ENCODE assay signal across 15 cellular contexts in the genomic region with DNA sequence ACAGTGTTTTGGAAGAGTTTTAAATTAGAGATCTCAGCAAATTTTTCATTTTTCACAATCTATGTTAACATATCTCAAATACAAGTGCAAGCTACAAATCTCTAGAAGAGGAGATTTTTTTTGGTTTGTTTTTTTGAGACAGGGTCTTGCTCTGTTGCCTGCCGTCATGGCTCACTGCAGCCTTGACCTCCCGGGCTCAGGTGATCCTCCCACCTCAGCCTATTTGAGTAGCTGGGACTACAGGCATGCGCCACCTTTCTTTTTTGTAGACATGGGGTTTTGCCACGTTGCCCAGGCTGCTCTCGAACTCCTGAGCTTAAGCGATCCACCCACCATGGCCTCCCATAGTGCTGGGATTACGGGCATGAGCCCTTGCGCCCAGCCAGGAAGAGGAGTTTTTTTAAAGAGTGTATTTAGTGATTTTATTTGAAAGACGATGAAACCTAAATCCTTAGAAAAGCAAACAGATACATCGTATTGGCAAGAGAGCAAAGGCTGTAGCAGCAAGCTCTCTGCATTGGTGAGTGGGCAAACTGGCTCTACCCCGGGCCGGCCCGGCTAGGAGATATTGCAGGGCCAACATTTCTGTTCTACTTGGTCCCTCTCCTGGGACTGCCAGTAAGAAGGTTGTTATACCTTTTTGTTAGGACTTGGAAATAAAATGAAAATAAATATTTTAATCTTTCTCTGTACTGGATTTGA. TPM values are rescaled to one million over a fixed set of nuclear protein-coding genes. Genes with fewer than 3 reads are reported as not detected.
DNase-seq lines count a peak whose midpoint lies in the region; ATAC-seq and TF ChIP-seq lines count a peak whose summit lies in the region.
"Had no signal": no experiment of that assay in that cellular context is flagged by ENCODE, and none has a peak within 500 bp of the region (broad histone marks: within the 10 kb centered on the region; RNA-seq: fewer than 3 reads in every experiment).

No MANE protein-coding gene starts in this region.

- POLR2A ChIA-PET in WTC11 (lab: Charles Lee) = interaction anchor here (0.8 kb wide), 1 partner anchor 9 kb away, joined by 3 read pairs; no protein-coding TSS in a partner anchor

- H3K27ac ChIP-seq in cardiac muscle cell (peak overlapping the region; percentile 7), neuronal stem cell (replicated peaks; ENCODE audit: low read length) (no peak overlapping the region)
- H3K27ac ChIP-seq: BLaER1 treated with 17β-estradiol and CSF1 and Interleukin-3, amounts not matched to agents 10 nM and 100 nM had no signal

- H3K9me3 Mint-ChIP-seq in WTC11 (no peaks in the 10 kb centered on the region), endothelial cell (ENCODE audit: unreplicated experiment) (no peaks in the 10 kb centered on the region)
- H3K9me3 Mint-ChIP-seq: CD8-positive, alpha-beta T cell; H9 had no signal

- no peak overlapping the region for H3K4ac ChIP-seq in neuronal stem cell (ENCODE audit: low read length)

- ATAC-seq in left cardiac atrium = no peak
- no peak for ATAC-seq in WTC11
- ATAC-seq: CD8-positive, alpha-beta T cell; HepG2 had no signal

- H3K14ac ChIP-seq in neuronal stem cell (ENCODE audit: low read length) = no peak overlapping the region

- H3K27me3 Mint-ChIP-seq in WTC11 (ENCODE audit: low read depth) = no peaks in the 10 kb centered on the region
- no peaks in the 10 kb centered on the region for H3K27me3 Mint-ChIP-seq in endothelial cell (ENCODE audit: unreplicated experiment)
- H3K27me3 Mint-ChIP-seq: B cell had no signal

- no peak overlapping the region for H2AK5ac ChIP-seq in neuronal stem cell (ENCODE audit: low read depth, low read length)

- no peak overlapping the region for H4K8ac ChIP-seq in neuronal stem cell (ENCODE audit: low read depth, low read length)

- H3K23ac ChIP-seq in neuronal stem cell (ENCODE audit: low read depth, low read length, poor library complexity) = no peak overlapping the region

- H3K36me3 ChIP-seq in cardiac muscle cell = peaks cover 71% of the 10 kb centered on the region
- peaks cover 0 to 13% of the 10 kb centered on the region in 2 donors for H3K36me3 ChIP-seq in neuronal stem cell (replicated peaks in 1 of 2; ENCODE audit: control insufficient read depth in 2 of 2, insufficient read depth in 2 of 2, low read length in 2 of 2)

- no peak overlapping the region for H3K18ac ChIP-seq in neuronal stem cell (ENCODE audit: low read length)

- no peak overlapping the region for H2BK120ac ChIP-seq in neuronal stem cell (ENCODE audit: low read depth, low read length)

- TF ChIP-seq CTCF in cardiac muscle cell (IDR thresholded peaks at IDR 0.05; ENCODE audit: low read depth, low read length) = no peak
- TF ChIP-seq CTCF in WTC11 (IDR thresholded peaks at IDR 0.05) = no peak
- TF ChIP-seq CTCF in endothelial cell (IDR thresholded peaks at IDR 0.05; ENCODE audit: unreplicated experiment) = no peak

- no peak overlapping the region for H3K4me3 Mint-ChIP-seq in WTC11
- no peak overlapping the region for H3K4me3 Mint-ChIP-seq in endothelial cell (ENCODE audit: unreplicated experiment)
- H3K4me3 Mint-ChIP-seq: B cell; CD8-positive, alpha-beta T cell; H9 had no signal

- H3K27me3 ChIP-seq in cardiac muscle cell (no peaks in the 10 kb centered on the region), neuronal stem cell (ENCODE audit: control insufficient read depth in 3 of 3, insufficient read depth in 3 of 3, low read depth in 1 of 3, low read length in 3 of 3) (no peaks in the 10 kb centered on the region)
- H3K27me3 ChIP-seq: BLaER1 treated with 17β-estradiol and CSF1 and Interleukin-3, amounts not matched to agents 10 nM and 100 nM had no signal

- H3K9ac ChIP-seq in neuronal stem cell (ENCODE audit: low read depth, low read length, poor library complexity) = peak overlapping the region; percentile 12

- no peak overlapping the region for H3K4me2 ChIP-seq in neuronal stem cell (ENCODE audit: insufficient read depth, low read length, poor library complexity, severe bottlenecking)
- H3K4me2 ChIP-seq: BLaER1 treated with 17β-estradiol and CSF1 and Interleukin-3, amounts not matched to agents 10 nM and 100 nM had no signal

- WGBS in neuronal stem cell (ENCODE audit: extremely low coverage in 2 of 2, insufficient read length in 2 of 2, insufficient replicate concordance in 1 of 2), 2 donors = no CpG with 5 or more reads among the region's 13 CpGs

- H2AFZ ChIP-seq in neuronal stem cell (ENCODE audit: low read length) = no peak overlapping the region

- no peak overlapping the region for H2BK12ac ChIP-seq in neuronal stem cell (ENCODE audit: low read length)

- DNase-seq in cardiac muscle cell (ENCODE audit: low read depth in 1 of 2, low spot score in 1 of 2) (no peak), left cardiac atrium (no peak), WTC11 (ENCODE audit: low spot score) (no peak), neuronal stem cell (ENCODE audit: low spot score) (no peak), endothelial cell (ENCODE audit: low spot score) (no peak), ureter (ENCODE audit: low spot score) (no peak), NCI-H1105 treated with DMSO at 0.1 percent for 48 hours (lab: John Stamatoyannopoulos, UW) (no peak)
- DNase-seq: Calu3; CD8-positive, alpha-beta T cell; DMS79 treated with DMSO at 0.1 percent for 48 hours; GF-D8; H9 had no signal

- H4K91ac ChIP-seq in neuronal stem cell (ENCODE audit: low read depth, low read length, poor library complexity) = no peak overlapping the region

- intact Hi-C loops in left cardiac atrium (cut with DNase I) = no loop called here

- H3K9me3 ChIP-seq in cardiac muscle cell (ENCODE audit: low read depth) (no peaks in the 10 kb centered on the region), neuronal stem cell (replicated peaks in 1 of 2; ENCODE audit: control insufficient read depth in 2 of 2, insufficient read depth in 1 of 2, low read depth in 1 of 2, low read length in 2 of 2) (no peaks in the 10 kb centered on the region)
- H3K9me3 ChIP-seq: BLaER1 treated with 17β-estradiol and CSF1 and Interleukin-3, amounts not matched to agents 10 nM and 100 nM had no signal

- H3K36me3 Mint-ChIP-seq in WTC11 (no peaks in the 10 kb centered on the region), endothelial cell (ENCODE audit: low read depth, unreplicated experiment) (no peaks in the 10 kb centered on the region)

- H3K4me1 ChIP-seq in cardiac muscle cell (ENCODE audit: low read depth) (no peaks in the 10 kb centered on the region), neuronal stem cell (ENCODE audit: control insufficient read depth in 2 of 2, insufficient read depth in 1 of 2, low read depth in 1 of 2, low read length in 2 of 2) (no peaks in the 10 kb centered on the region)

- peaks cover 26% of the 10 kb centered on the region for H3K4me1 Mint-ChIP-seq in WTC11
- H3K4me1 Mint-ChIP-seq in endothelial cell (ENCODE audit: unreplicated experiment) = no peaks in the 10 kb centered on the region
- H3K4me1 Mint-ChIP-seq: B cell had no signal

- CTCF ChIA-PET in WTC11 (lab: Charles Lee) = interaction anchor here (0.8 kb wide), 1 partner anchor 189 kb away, joined by 3 read pairs; no protein-coding TSS in a partner anchor

- H3K4me3 ChIP-seq in cardiac muscle cell = no peak overlapping the region
- no peak overlapping the region for H3K4me3 ChIP-seq in neuronal stem cell (ENCODE audit: low read length in 2 of 2)
- H3K4me3 ChIP-seq: BLaER1 treated with 17β-estradiol and CSF1 and Interleukin-3, amounts not matched to agents 10 nM and 100 nM had no signal

- no peaks in the 10 kb centered on the region for H3K79me1 ChIP-seq in neuronal stem cell (ENCODE audit: low read depth, low read length)

- no peak overlapping the region for H2BK15ac ChIP-seq in neuronal stem cell (ENCODE audit: low read length)

- H3K27ac Mint-ChIP-seq in WTC11 (peak overlapping the region; percentile 76), endothelial cell (ENCODE audit: unreplicated experiment) (no peak overlapping the region)
- H3K27ac Mint-ChIP-seq: B cell; CD8-positive, alpha-beta T cell had no signal

- no peak overlapping the region for H2BK5ac ChIP-seq in neuronal stem cell (ENCODE audit: low read length)

TF ChIP-seq in WTC11, 78 proteins besides CTCF, POLR2A, EP300 and RAD21:
- TF ChIP-seq, protein P1, sequence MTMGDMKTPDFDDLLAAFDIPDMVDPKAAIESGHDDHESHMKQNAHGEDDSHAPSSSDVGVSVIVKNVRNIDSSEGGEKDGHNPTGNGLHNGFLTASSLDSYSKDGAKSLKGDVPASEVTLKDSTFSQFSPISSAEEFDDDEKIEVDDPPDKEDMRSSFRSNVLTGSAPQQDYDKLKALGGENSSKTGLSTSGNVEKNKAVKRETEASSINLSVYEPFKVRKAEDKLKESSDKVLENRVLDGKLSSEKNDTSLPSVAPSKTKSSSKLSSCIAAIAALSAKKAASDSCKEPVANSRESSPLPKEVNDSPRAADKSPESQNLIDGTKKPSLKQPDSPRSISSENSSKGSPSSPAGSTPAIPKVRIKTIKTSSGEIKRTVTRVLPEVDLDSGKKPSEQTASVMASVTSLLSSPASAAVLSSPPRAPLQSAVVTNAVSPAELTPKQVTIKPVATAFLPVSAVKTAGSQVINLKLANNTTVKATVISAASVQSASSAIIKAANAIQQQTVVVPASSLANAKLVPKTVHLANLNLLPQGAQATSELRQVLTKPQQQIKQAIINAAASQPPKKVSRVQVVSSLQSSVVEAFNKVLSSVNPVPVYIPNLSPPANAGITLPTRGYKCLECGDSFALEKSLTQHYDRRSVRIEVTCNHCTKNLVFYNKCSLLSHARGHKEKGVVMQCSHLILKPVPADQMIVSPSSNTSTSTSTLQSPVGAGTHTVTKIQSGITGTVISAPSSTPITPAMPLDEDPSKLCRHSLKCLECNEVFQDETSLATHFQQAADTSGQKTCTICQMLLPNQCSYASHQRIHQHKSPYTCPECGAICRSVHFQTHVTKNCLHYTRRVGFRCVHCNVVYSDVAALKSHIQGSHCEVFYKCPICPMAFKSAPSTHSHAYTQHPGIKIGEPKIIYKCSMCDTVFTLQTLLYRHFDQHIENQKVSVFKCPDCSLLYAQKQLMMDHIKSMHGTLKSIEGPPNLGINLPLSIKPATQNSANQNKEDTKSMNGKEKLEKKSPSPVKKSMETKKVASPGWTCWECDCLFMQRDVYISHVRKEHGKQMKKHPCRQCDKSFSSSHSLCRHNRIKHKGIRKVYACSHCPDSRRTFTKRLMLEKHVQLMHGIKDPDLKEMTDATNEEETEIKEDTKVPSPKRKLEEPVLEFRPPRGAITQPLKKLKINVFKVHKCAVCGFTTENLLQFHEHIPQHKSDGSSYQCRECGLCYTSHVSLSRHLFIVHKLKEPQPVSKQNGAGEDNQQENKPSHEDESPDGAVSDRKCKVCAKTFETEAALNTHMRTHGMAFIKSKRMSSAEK (CRISPR knock-in tag; IDR thresholded peaks at IDR 0.05; ENCODE audit: borderline replicate concordance) = no peak

RNA-seq across cellular contexts. Expression of a gene that starts 49.4 kb away (rescaled TPM):
- total RNA-seq in cardiac muscle cell (89.8 and 127 TPM in 2 replicates), left cardiac atrium (100 to 1,000 TPM; 110 to 180 TPM), WTC11 (2021) (126 to 133 TPM (median 127 TPM) in 3 replicates), endothelial cell (ENCODE audit: unreplicated experiment) (94.2 TPM), ureter (95.2 TPM)
- 157 and 204 TPM in 2 replicates for polyA plus RNA-seq in cardiac muscle cell
- 104 TPM for polyA plus RNA-seq in neuronal stem cell (2013, experiment 1 of 2)
- 103 TPM for polyA plus RNA-seq in neuronal stem cell (2013, experiment 2 of 2)
